8 cellular contexts compared by ENCODE assay signal in genomic region chr7:101017099-101017777, GRCh38. TPM values are rescaled to one million over a fixed set of nuclear protein-coding genes. Genes with fewer than 3 reads are reported as not detected.
DNase-seq lines count a peak whose midpoint lies in the region; ATAC-seq and TF ChIP-seq lines count a peak whose summit lies in the region.

No MANE protein-coding gene starts in this region.

- no peaks in the 10 kb centered on the region for H3K36me3 Mint-ChIP-seq in CD14-positive monocyte
- no peaks in the 10 kb centered on the region for H3K36me3 Mint-ChIP-seq in activated naive CD4-positive, alpha-beta T cell treated with anti-CD3 and anti-CD28 coated beads, Interleukin-2, amount 50 U/mL, for 72 hours

- DNase-seq in CD14-positive monocyte (ENCODE audit: low spot score) = peak; percentile 89
- DNase-seq in HK-2 (ENCODE audit: unreplicated experiment) = peak; percentile 78
- DNase-seq in SK-N-DZ (ENCODE audit: low spot score) = peak; percentile 31
- DNase-seq in activated naive CD4-positive, alpha-beta T cell treated with anti-CD3 and anti-CD28 coated beads, Interleukin-2, amount 50 U/mL, for 72 hours (ENCODE audit: low spot score in 2 of 2) = peak; percentile 64 to 77
- DNase-seq in left cardiac atrium = peak; percentile 89
- peak; percentile 7 for DNase-seq in retinal pigment epithelial cell (ENCODE audit: low read depth)
- DNase-seq in vagina (ENCODE audit: extremely low spot score in 2 of 2) = no peak

- H3K4me1 Mint-ChIP-seq in CD14-positive monocyte = peaks cover 9% of the 10 kb centered on the region

- ATAC-seq in GM19438 (IDR thresholded peaks at IDR 0.05; ENCODE audit: low read depth, unreplicated experiment) (peak; percentile 79), left cardiac atrium (peak; percentile 84 to 96)
- peak; percentile 93 to 94 for ATAC-seq in activated naive CD4-positive, alpha-beta T cell treated with anti-CD3 and anti-CD28 coated beads, Interleukin-2, amount 50 U/mL, for 72 hours

- H3K27me3 Mint-ChIP-seq in CD14-positive monocyte (ENCODE audit: low read depth in 3 of 3) = peaks cover 25 to 51% (median 31%) of the 10 kb centered on the region in 3 donors

- peaks cover 0 to 7% (median 0%) of the 10 kb centered on the region in 7 donors for H3K9me3 Mint-ChIP-seq in CD14-positive monocyte
- no peaks in the 10 kb centered on the region for H3K9me3 Mint-ChIP-seq in activated naive CD4-positive, alpha-beta T cell treated with anti-CD3 and anti-CD28 coated beads, Interleukin-2, amount 50 U/mL, for 72 hours

- H3K4me1 ChIP-seq in vagina = peaks cover 23% of the 10 kb centered on the region

- peak overlapping the region; percentile 28 to 88 (median 82) for H3K27ac Mint-ChIP-seq in CD14-positive monocyte
- peak overlapping the region; percentile 44 to 91 for H3K27ac Mint-ChIP-seq in activated naive CD4-positive, alpha-beta T cell treated with anti-CD3 and anti-CD28 coated beads, Interleukin-2, amount 50 U/mL, for 72 hours

- TF ChIP-seq POLR2A in vagina (IDR thresholded peaks at IDR 0.05) = no peak

- intact Hi-C loops in CD14-positive monocyte (cut with micrococcal nuclease) (no loop called here), left cardiac atrium (cut with DNase I) (no loop called here), vagina (cut with DNase I) (no loop called here)

- H3K4me3 ChIP-seq in retinal pigment epithelial cell (ENCODE audit: low read length) = peak overlapping the region; percentile 43
- peak overlapping the region; percentile 54 to 68 for H3K4me3 ChIP-seq in vagina

- peak overlapping the region; percentile 66 to 85 for H3K4me3 Mint-ChIP-seq in CD14-positive monocyte

- H3K36me3 ChIP-seq in vagina = no peaks in the 10 kb centered on the region

- no peaks in the 10 kb centered on the region for H3K27me3 ChIP-seq in vagina

- H3K9me3 ChIP-seq in vagina = no peaks in the 10 kb centered on the region

- H3K27ac ChIP-seq in vagina = peak overlapping the region; percentile 74

- TF ChIP-seq CTCF in CD14-positive monocyte (IDR thresholded peaks at IDR 0.05) (no peak), retinal pigment epithelial cell (conservative IDR thresholded peaks at IDR 0.05; ENCODE audit: low read depth, low read length) (no peak), vagina (IDR thresholded peaks at IDR 0.05) (no peak)

RNA-seq across cellular contexts. Expression of gene MUC17, which starts 2.6 kb away (rescaled TPM):
- polyA plus RNA-seq in CD14-positive monocyte = not detected
- not detected in 2 replicates for polyA plus RNA-seq in SK-N-DZ (2014; cell fraction: cytosol; rRNA removed)
- not detected in 2 replicates for polyA plus RNA-seq in SK-N-DZ (2014; cell fraction: nucleus; rRNA removed)
- total RNA-seq in activated naive CD4-positive, alpha-beta T cell treated with anti-CD3 and anti-CD28 coated beads, Interleukin-2, amount 50 U/mL, for 72 hours = not detected
- total RNA-seq in left cardiac atrium (not detected), vagina (not detected)

RNA-seq across cellular contexts. Expression of gene MUC12, which starts 47.9 kb away (rescaled TPM):
- polyA plus RNA-seq in CD14-positive monocyte = not detected
- 0.20 and 3.4 TPM in 2 replicates for polyA plus RNA-seq in SK-N-DZ (2014; cell fraction: cytosol; rRNA removed)
- not detected in 2 replicates for polyA plus RNA-seq in SK-N-DZ (2014; cell fraction: nucleus; rRNA removed)
- total RNA-seq in activated naive CD4-positive, alpha-beta T cell treated with anti-CD3 and anti-CD28 coated beads, Interleukin-2, amount 50 U/mL, for 72 hours = under 1 TPM; 0.34 to 0.41 TPM
- total RNA-seq in left cardiac atrium (under 1 TPM; 0.35 to 0.39 TPM), vagina (2.7 TPM)

Comparison
In these comparisons a context has a peak if more than half of its experiments do, and no peak if none do; other contexts are left out.
1. DNase-seq: peak in CD14-positive monocyte (single experiment), HK-2 (single experiment), SK-N-DZ (single experiment), activated naive CD4-positive, alpha-beta T cell treated with anti-CD3 and anti-CD28 coated beads, Interleukin-2, amount 50 U/mL, for 72 hours (2 of 2), left cardiac atrium (single experiment) and retinal pigment epithelial cell (single experiment); none in vagina (0 of 2).
2. Peak in every context shown above with its lines, with median percentiles within 50 percentile points of each other: ATAC-seq.